ENCODE assay signal across 16 cellular contexts in the genomic region with DNA sequence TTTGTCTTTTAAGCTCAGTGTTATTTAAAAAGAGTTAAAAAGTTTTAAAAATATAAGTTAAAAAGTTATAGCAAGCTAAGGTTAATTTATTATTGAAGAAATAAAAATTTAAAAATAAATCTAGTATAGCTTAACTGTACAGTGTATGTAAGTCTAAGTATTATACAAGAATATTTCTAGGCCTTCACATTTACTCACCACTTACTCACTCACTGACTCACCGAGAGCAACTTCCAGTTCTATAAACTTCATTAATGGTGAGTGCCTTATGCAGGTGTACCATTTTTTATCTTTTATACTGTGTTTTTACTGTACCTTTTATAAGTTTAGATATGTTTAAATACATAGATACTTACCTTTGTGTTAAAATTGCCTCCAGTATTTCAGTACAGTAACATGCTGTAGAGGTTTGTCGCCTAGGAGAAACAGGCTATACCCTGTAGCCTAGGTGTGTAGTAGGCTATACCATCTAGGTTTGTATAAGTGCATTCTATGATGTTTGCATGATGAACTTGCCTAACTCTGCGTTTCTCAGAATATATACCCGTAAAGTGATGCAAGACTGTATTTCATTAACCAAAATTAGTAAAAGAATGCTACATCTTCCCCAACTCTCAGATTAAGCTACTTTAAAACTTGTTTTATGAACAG.
DNase-seq lines count a peak whose midpoint lies in the region; ATAC-seq and TF ChIP-seq lines count a peak whose summit lies in the region.
"Had no signal": no experiment of that assay in that cellular context is flagged by ENCODE, and none has a peak within 500 bp of the region (broad histone marks: within the 10 kb centered on the region; RNA-seq: fewer than 3 reads in every experiment).

No MANE protein-coding gene starts in this region.

- H3K27me3 ChIP-seq in RWPE2 (ENCODE audit: insufficient read depth, poor library complexity, severe bottlenecking) = no peaks in the 10 kb centered on the region

- H3K4me3 ChIP-seq in RWPE2 (ENCODE audit: severe bottlenecking) (no peak overlapping the region), fibroblast of mammary gland (ENCODE audit: control insufficient read depth, low read depth, low read length) (no peak overlapping the region)
- H3K4me3 ChIP-seq: prostate gland, thoracic aorta had no signal

- peak overlapping the region; percentile 13 for H3K27ac ChIP-seq in RWPE2 (ENCODE audit: poor library complexity, severe bottlenecking)
- H3K27ac ChIP-seq: prostate gland, thoracic aorta had no signal

- intact Hi-C loops in activated naive CD4-positive, alpha-beta T cell treated with anti-CD3 and anti-CD28 coated beads for 36 hours (cut with micrococcal nuclease) = no loop called here

- peak; percentile 0 for DNase-seq in stimulated activated CD4-positive, alpha-beta T cell treated with anti-CD3 and anti-CD28 coated beads, Interleukin-2, amount 100 ng/mL, for 4 hours (ENCODE audit: low read depth)
- no peak for DNase-seq in stimulated activated CD4-positive, alpha-beta T cell treated with anti-CD3 and anti-CD28 coated beads, Interleukin-2, amount 100 ng/mL, for 24 hours
- no peak for DNase-seq in RWPE2 (ENCODE audit: low spot score)
- DNase-seq in fibroblast of mammary gland (ENCODE audit: low read depth) = peak; percentile 53
- no peak for DNase-seq in DMS153 (lab: John Stamatoyannopoulos, UW)
- DNase-seq in activated naive CD4-positive, alpha-beta T cell treated with anti-CD3 and anti-CD28 coated beads for 36 hours = no peak
- DNase-seq in NCI-H1436 (lab: John Stamatoyannopoulos, UW) = no peak
- DNase-seq in mesothelial cell of epicardium (ENCODE audit: low spot score in 2 of 2, unreplicated experiment in 2 of 2) = no peak
- DNase-seq: activated CD8-positive, alpha-beta memory T cell treated with anti-CD3 and anti-CD28 coated beads, Interleukin-2, amount 50 U/mL, for 4 hours; cerebellar nuclear complex; left ventricle myocardium superior; NCI-H2081 treated with DMSO at 0.1 percent for 48 hours had no signal

- no peak overlapping the region for H3K4me3 Mint-ChIP-seq in activated naive CD4-positive, alpha-beta T cell treated with anti-CD3 and anti-CD28 coated beads for 36 hours
- H3K4me3 Mint-ChIP-seq in mesothelial cell of epicardium = no peak overlapping the region
- H3K4me3 Mint-ChIP-seq: activated naive CD8-positive, alpha-beta T cell; T-helper 1 cell treated with Interleukin-12 subunit alpha and Interleukin-12 subunit beta and Interleukin-4 antibody, amounts not matched to agents 30 μg/mL and 1 μg/mL, for 36 hours had no signal

- H3K27ac Mint-ChIP-seq in activated naive CD4-positive, alpha-beta T cell treated with anti-CD3 and anti-CD28 coated beads for 36 hours = no peak overlapping the region
- no peak overlapping the region for H3K27ac Mint-ChIP-seq in mesothelial cell of epicardium
- H3K27ac Mint-ChIP-seq: T-helper 1 cell treated with Interleukin-12 subunit alpha and Interleukin-12 subunit beta and Interleukin-4 antibody, amounts not matched to agents 30 μg/mL and 1 μg/mL, for 36 hours had no signal

- peaks cover 40% of the 10 kb centered on the region for H3K4me1 Mint-ChIP-seq in activated naive CD4-positive, alpha-beta T cell treated with anti-CD3 and anti-CD28 coated beads for 36 hours (ENCODE audit: low read depth)
- H3K4me1 Mint-ChIP-seq in mesothelial cell of epicardium = no peaks in the 10 kb centered on the region

- no peaks in the 10 kb centered on the region for H3K36me3 ChIP-seq in RWPE2 (ENCODE audit: low read depth)
- H3K36me3 ChIP-seq: prostate gland, thoracic aorta had no signal

- H3K4me1 ChIP-seq in RWPE2 (ENCODE audit: insufficient read depth, poor library complexity, severe bottlenecking) = peaks cover 8% of the 10 kb centered on the region
- H3K4me1 ChIP-seq: prostate gland had no signal

- peaks cover 3% of the 10 kb centered on the region for H3K9me3 Mint-ChIP-seq in activated naive CD4-positive, alpha-beta T cell treated with anti-CD3 and anti-CD28 coated beads for 36 hours
- H3K9me3 Mint-ChIP-seq in mesothelial cell of epicardium = no peaks in the 10 kb centered on the region
- H3K9me3 Mint-ChIP-seq: T-helper 1 cell treated with Interleukin-12 subunit alpha and Interleukin-12 subunit beta and Interleukin-4 antibody, amounts not matched to agents 30 μg/mL and 1 μg/mL, for 36 hours had no signal

- no peak for TF ChIP-seq CTCF in RWPE2 (IDR thresholded peaks at IDR 0.05; ENCODE audit: poor library complexity, severe bottlenecking)
- TF ChIP-seq CTCF in fibroblast of mammary gland (conservative IDR thresholded peaks at IDR 0.05; ENCODE audit: control insufficient read depth, insufficient read depth, low read depth, low read length) = no peak
- no peak for TF ChIP-seq CTCF in mesothelial cell of epicardium (IDR thresholded peaks at IDR 0.05; ENCODE audit: unreplicated experiment)

- CTCF ChIA-PET in activated naive CD4-positive, alpha-beta T cell treated with anti-CD3 and anti-CD28 coated beads for 36 hours (lab: Charles Lee) = interaction anchor here (0.7 kb wide), 2 partner anchors 15 to 35 kb away, joined by 3 to 7 read pairs; no protein-coding TSS in a partner anchor

- ATAC-seq in RWPE2 (ENCODE audit: low read depth) = peak; percentile 100
- ATAC-seq: left ventricle myocardium superior had no signal

- peaks cover 2% of the 10 kb centered on the region for H3K36me3 Mint-ChIP-seq in activated naive CD4-positive, alpha-beta T cell treated with anti-CD3 and anti-CD28 coated beads for 36 hours (ENCODE audit: low read depth)
- no peaks in the 10 kb centered on the region for H3K36me3 Mint-ChIP-seq in mesothelial cell of epicardium

- peaks cover 20% of the 10 kb centered on the region for H3K27me3 Mint-ChIP-seq in activated naive CD4-positive, alpha-beta T cell treated with anti-CD3 and anti-CD28 coated beads for 36 hours (ENCODE audit: low read depth)
- peaks cover 3% of the 10 kb centered on the region for H3K27me3 Mint-ChIP-seq in mesothelial cell of epicardium (ENCODE audit: low read depth)
- H3K27me3 Mint-ChIP-seq: activated naive CD8-positive, alpha-beta T cell had no signal

- H3K9me3 ChIP-seq in RWPE2 (ENCODE audit: severe bottlenecking) = no peaks in the 10 kb centered on the region
- H3K9me3 ChIP-seq: prostate gland, thoracic aorta had no signal

Comparison
In these comparisons a context has a peak if more than half of its experiments do, and no peak if none do; other contexts are left out.
1. DNase-seq: peak in stimulated activated CD4-positive, alpha-beta T cell treated with anti-CD3 and anti-CD28 coated beads, Interleukin-2, amount 100 ng/mL, for 4 hours (single experiment) and fibroblast of mammary gland (single experiment); none in stimulated activated CD4-positive, alpha-beta T cell treated with anti-CD3 and anti-CD28 coated beads, Interleukin-2, amount 100 ng/mL, for 24 hours (0 of 2), RWPE2 (single experiment), DMS153 (single experiment), activated naive CD4-positive, alpha-beta T cell treated with anti-CD3 and anti-CD28 coated beads for 36 hours (single experiment), NCI-H1436 (single experiment) and mesothelial cell of epicardium (0 of 2).